Comparison of ENCODE assay signal across 8 cellular contexts in the genomic region with DNA sequence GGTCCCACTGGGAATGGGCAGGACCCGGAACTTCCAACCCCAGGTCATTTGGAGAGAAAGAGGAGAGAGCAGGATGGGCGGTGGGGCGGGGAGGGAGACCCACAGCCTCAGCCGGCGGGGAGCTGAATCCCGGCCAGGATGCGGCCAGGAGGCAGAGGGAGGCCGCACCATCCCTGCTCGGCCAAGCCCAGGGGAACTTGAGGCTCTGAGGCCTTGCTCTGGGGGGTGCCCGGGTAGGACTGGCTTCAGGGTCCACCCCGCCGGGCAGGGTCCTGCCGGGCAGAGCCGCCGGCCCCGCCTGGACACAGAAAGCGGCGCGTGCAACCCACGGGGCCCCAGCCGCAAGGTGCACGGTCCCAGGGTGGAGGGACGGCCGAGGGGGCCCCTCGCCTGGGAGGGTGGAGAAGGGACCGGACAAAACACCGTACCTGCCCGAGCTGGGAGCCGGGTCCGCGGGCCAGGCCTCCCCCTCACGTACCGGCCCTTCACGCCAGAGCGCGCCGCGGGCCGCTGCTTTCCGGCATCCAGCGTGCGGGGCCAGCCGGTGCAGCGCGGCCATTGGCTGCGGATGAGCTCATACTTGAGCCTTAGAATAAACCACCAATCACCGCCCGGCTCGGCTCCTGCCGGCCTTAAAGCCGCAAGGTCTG. TPM values are rescaled to one million over a fixed set of nuclear protein-coding genes. Genes with fewer than 3 reads are reported as not detected.
A peak's percentile ranks its signal among the peaks of the same experiment; 100 is the strongest.
DNase-seq lines count a peak whose midpoint lies in the region; ATAC-seq, FAIRE-seq and TF ChIP-seq lines count a peak whose summit lies in the region.

A gene with protein sequence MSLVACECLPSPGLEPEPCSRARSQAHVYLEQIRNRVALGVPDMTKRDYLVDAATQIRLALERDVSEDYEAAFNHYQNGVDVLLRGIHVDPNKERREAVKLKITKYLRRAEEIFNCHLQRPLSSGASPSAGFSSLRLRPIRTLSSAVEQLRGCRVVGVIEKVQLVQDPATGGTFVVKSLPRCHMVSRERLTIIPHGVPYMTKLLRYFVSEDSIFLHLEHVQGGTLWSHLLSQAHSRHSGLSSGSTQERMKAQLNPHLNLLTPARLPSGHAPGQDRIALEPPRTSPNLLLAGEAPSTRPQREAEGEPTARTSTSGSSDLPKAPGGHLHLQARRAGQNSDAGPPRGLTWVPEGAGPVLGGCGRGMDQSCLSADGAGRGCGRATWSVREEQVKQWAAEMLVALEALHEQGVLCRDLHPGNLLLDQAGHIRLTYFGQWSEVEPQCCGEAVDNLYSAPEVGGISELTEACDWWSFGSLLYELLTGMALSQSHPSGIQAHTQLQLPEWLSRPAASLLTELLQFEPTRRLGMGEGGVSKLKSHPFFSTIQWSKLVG (minus strand): TSS at position 509 of the 650 bp plus-strand sequence. CDS start 1,719 bp downstream, outside the sequence.

- no peak for TF ChIP-seq EP300 in H1 (IDR thresholded peaks at IDR 0.05; ENCODE audit: borderline replicate concordance in 1 of 2, low read depth in 2 of 2, low read length in 2 of 2)

- no peak within 1 kb of the TSS for H3K27ac ChIP-seq in H1 (ENCODE audit: low read depth, low read length)

- H2BK20ac ChIP-seq in H1 (ENCODE audit: low read length) = no peak within 1 kb of the TSS

- H3K9ac ChIP-seq in H1 (replicated peaks in 1 of 4; ENCODE audit: extremely low read depth in 1 of 4, low read depth in 3 of 4, low read length in 3 of 4) = peak within 1 kb of the TSS; percentile 47 to 67 (median 62)

- peak within 1 kb of the TSS; percentile 89 for H4K8ac ChIP-seq in H1 (ENCODE audit: extremely low read depth, insufficient read depth, low read length)

- no peak within 1 kb of the TSS for H2BK12ac ChIP-seq in H1 (ENCODE audit: low read depth, low read length)

- H2BK120ac ChIP-seq in H1 (replicated peaks; ENCODE audit: low read depth, low read length) = no peak within 1 kb of the TSS

- H3K27me3 ChIP-seq in H1 (replicated peaks in 1 of 4; ENCODE audit: control insufficient read depth in 3 of 4, extremely low read depth in 1 of 4, insufficient read depth in 3 of 4, low read length in 3 of 4) = 0 out of 7 replicates have a peak, but pooled peaks cover 0 to 2% (median 0%) of the 10 kb centered on the region in 4 experiments

- no peak for TF ChIP-seq RAD21 in H1 (IDR thresholded peaks at IDR 0.05 in 1 of 2, conservative IDR thresholded peaks at IDR 0.05 in 1 of 2; ENCODE audit: low read depth in 2 of 2, low read length in 2 of 2)

- POLR2A ChIA-PET in H1 (lab: Charles Lee; ENCODE audit: partially characterized antibody) = interaction anchor here (0.8 to 3.6 kb wide), 17 partner anchors 9 to 161 kb away, joined by 3 to 16 read pairs (median 4); no protein-coding TSS in a partner anchor

- peak within 1 kb of the TSS; percentile 57; the same call in 1 of the 2 replicates for H2AFZ ChIP-seq in H1 (ENCODE audit: low read length)

- peak within 1 kb of the TSS; percentile 59 for H3K56ac ChIP-seq in H1 (replicated peaks; ENCODE audit: insufficient read length, low read depth, low read length)

- peak; percentile 91 for ATAC-seq in HG03520 (IDR thresholded peaks at IDR 0.05; ENCODE audit: unreplicated experiment)

- WGBS in H1 (ENCODE audit: extremely low coverage in 1 of 2, insufficient coverage in 1 of 2, insufficient read length in 1 of 2, insufficient replicate concordance in 2 of 2, low coverage in 1 of 2, low lambda C conversion rate in 2 of 2, missing lambda C conversion rate in 1 of 2), 2 experiments = 3% methylated on average over 41 of the region's 51 CpGs; no CpG with 5 or more reads in 1 of the 2 experiments

- H3K14ac ChIP-seq in H1 (ENCODE audit: insufficient read length) = no peak within 1 kb of the TSS

- peak within 1 kb of the TSS; percentile 49 to 78 (median 68) for H3K4me3 ChIP-seq in H1 (ENCODE audit: extremely low read depth in 1 of 4, insufficient read depth in 2 of 4, low read depth in 3 of 4, low read length in 4 of 4)

- peaks cover 2% of the 10 kb centered on the region; the same call in 1 of the 2 replicates for H3K23me2 ChIP-seq in H1 (ENCODE audit: low read depth, low read length)

- no peak within 1 kb of the TSS for H2AK5ac ChIP-seq in H1 (ENCODE audit: low read depth, low read length)

- TF ChIP-seq CTCF in H1 (IDR thresholded peaks at IDR 0.05; ENCODE audit: control extremely low read depth in 1 of 3, insufficient read depth in 1 of 3, low read depth in 1 of 3, low read length in 3 of 3) = no peak

- peak within 1 kb of the TSS; percentile 64 for H4K91ac ChIP-seq in H1 (replicated peaks; ENCODE audit: insufficient read length, low read length)

- TF ChIP-seq POLR2A in H1 (IDR thresholded peaks at IDR 0.05; ENCODE audit: control extremely low read depth in 1 of 2, low read depth in 2 of 2, low read length in 2 of 2) = peak in 1 of 2 experiments; percentile 80; a peak in 2 of 3 replicates

- H3K4me1 ChIP-seq in H1 (replicated peaks in 1 of 4; ENCODE audit: control insufficient read depth in 3 of 4, insufficient read depth in 4 of 4, low read length in 3 of 4) = no peaks in the 10 kb centered on the region

- no peaks in the 10 kb centered on the region for H4K20me1 ChIP-seq in H1 (replicated peaks in 1 of 2; ENCODE audit: control insufficient read depth in 1 of 2, insufficient read depth in 2 of 2, low read length in 2 of 2)

- peaks cover 0 to 3% (median 0%) of the 10 kb centered on the region in 4 experiments; a peak in 3 of 8 replicates for H3K36me3 ChIP-seq in H1 (ENCODE audit: control insufficient read depth in 2 of 4, insufficient read depth in 4 of 4, low read length in 3 of 4)

- H3K23ac ChIP-seq in H1 (ENCODE audit: insufficient read length) = no peak within 1 kb of the TSS

- no peak within 1 kb of the TSS for H4K5ac ChIP-seq in H1 (ENCODE audit: insufficient read length, low read depth, low read length)

- no peaks in the 10 kb centered on the region for H3K79me2 ChIP-seq in H1 (ENCODE audit: control insufficient read depth in 1 of 2, insufficient read depth in 2 of 2, low read length in 2 of 2)

- peak within 1 kb of the TSS; percentile 61 to 79 for H3K4me2 ChIP-seq in H1 (ENCODE audit: insufficient read depth in 1 of 2, low read depth in 2 of 2, low read length in 2 of 2)

- CTCF ChIA-PET in H1 (lab: Charles Lee; ENCODE audit: partially characterized antibody) = interaction anchor here (0.7 to 4.3 kb wide), 11 partner anchors 9 to 166 kb away, joined by 3 to 36 read pairs (median 7); no protein-coding TSS in a partner anchor

- peak within 1 kb of the TSS; percentile 72; the same call in 1 of the 2 replicates for H2BK15ac ChIP-seq in H1 (ENCODE audit: low read length)

- H3K79me1 ChIP-seq in H1 (ENCODE audit: low read depth, low read length) = no peaks in the 10 kb centered on the region

- H3K18ac ChIP-seq in H1 (ENCODE audit: extremely low read depth, low read length) = no peak within 1 kb of the TSS

- no peak for FAIRE-seq in H1 (lab: Jason Lieb, UNC)

- no peaks in the 10 kb centered on the region for H3K9me3 ChIP-seq in H1 (ENCODE audit: insufficient read depth in 2 of 2, low read depth in 1 of 2, low read length in 1 of 2)

- no peak within 1 kb of the TSS for H2BK5ac ChIP-seq in H1 (ENCODE audit: low read depth, low read length)

- H3K4ac ChIP-seq in H1 (replicated peaks; ENCODE audit: insufficient read length, low read depth, low read length) = no peak within 1 kb of the TSS

- DNase-seq in AG20443 (ENCODE audit: low spot score) = peak; percentile 96
- peak; percentile 94 for DNase-seq in GM19240 (ENCODE audit: insufficient read length, low spot score)
- DNase-seq in NCI-H774 (lab: John Stamatoyannopoulos, UW) = peak; percentile 65
- peak in 2 of 3 experiments; percentile 46 for DNase-seq in activated CD8-positive, alpha-beta memory T cell treated with anti-CD3 and anti-CD28 coated beads for 48 hours (ENCODE audit: low read depth in 2 of 3, low spot score in 2 of 3)
- peak; percentile 50 to 86 for DNase-seq in H1 (ENCODE audit: low read depth in 1 of 2, low spot score in 2 of 2)
- DNase-seq in medulla oblongata (ENCODE audit: extremely low spot score) = peak; percentile 92
- DNase-seq in stimulated activated CD4-positive, alpha-beta T cell treated with anti-CD3 and anti-CD28 coated beads, TNF-alpha, amount 100 ng/mL, for 48 hours (ENCODE audit: low read depth in 3 of 3) = peak; percentile 43 to 60 (median 52)

TF ChIP-seq in H1, 55 proteins besides CTCF, POLR2A, EP300 and RAD21 (continues in another document):
- TF ChIP-seq CREB1 (IDR thresholded peaks at IDR 0.05) (no peak), JUND (IDR thresholded peaks at IDR 0.05; ENCODE audit: low read length) (peak; percentile 51; the same call in 1 of the 2 replicates), KDM5A (IDR thresholded peaks at IDR 0.05; ENCODE audit: low read length) (no peak), RBBP5 (IDR thresholded peaks at IDR 0.05; ENCODE audit: borderline replicate concordance, low read depth, low read length) (0 out of 2 replicates have a peak, but pooled peaks have one; percentile 46), SIN3A (conservative IDR thresholded peaks at IDR 0.05 in 1 of 2, IDR thresholded peaks at IDR 0.05 in 1 of 2; ENCODE audit: low read depth in 1 of 2, low read length in 2 of 2) (no peak), TAF7 (optimal IDR thresholded peaks at IDR 0.05; ENCODE audit: borderline replicate concordance, low read depth, low read length) (no peak), BRCA1 (IDR thresholded peaks at IDR 0.05; ENCODE audit: low read depth, low read length) (no peak), EZH2 (IDR thresholded peaks at IDR 0.05; ENCODE audit: low read depth, low read length, severe bottlenecking) (no peak), NRF1 (IDR thresholded peaks at IDR 0.05; ENCODE audit: low read depth, low read length) (no peak), RFX5 (IDR thresholded peaks at IDR 0.05; ENCODE audit: borderline replicate concordance, low read depth, low read length) (no peak), BACH1 (IDR thresholded peaks at IDR 0.05; ENCODE audit: low read length) (no peak), POLR2AphosphoS5 (IDR thresholded peaks at IDR 0.05; ENCODE audit: low read depth, low read length) (peak; percentile 57; the same call in 1 of the 2 replicates)
- TF ChIP-seq, protein P1, sequence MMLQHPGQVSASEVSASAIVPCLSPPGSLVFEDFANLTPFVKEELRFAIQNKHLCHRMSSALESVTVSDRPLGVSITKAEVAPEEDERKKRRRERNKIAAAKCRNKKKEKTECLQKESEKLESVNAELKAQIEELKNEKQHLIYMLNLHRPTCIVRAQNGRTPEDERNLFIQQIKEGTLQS (IDR thresholded peaks at IDR 0.05; ENCODE audit: insufficient read depth, low read depth, low read length) = no peak

RNA-seq across cellular contexts. Expression of the gene that starts here (rescaled TPM):
- 11.3 and 13.8 TPM in 2 replicates for total RNA-seq in H1 (2021; fragmentation: NEBNext Ultra II Directional; extraction: Animal tissue kit (Norgen Biotek cat#: 25700))
- polyA plus RNA-seq in H1 (2011; rRNA removed) = 9.4 and 9.8 TPM in 2 replicates
- 13.9 TPM for polyA plus RNA-seq in H1 (2011; cell fraction: cytosol; rRNA removed)
- polyA plus RNA-seq in H1 (2011; cell fraction: nucleus; rRNA removed) = 45.2 TPM
- polyA plus RNA-seq in H1 (2012, experiment 1 of 2) = 9.3 to 19.0 TPM (median 15.0 TPM) in 4 replicates
- 5.9 TPM for polyA plus RNA-seq in H1 (2012, experiment 2 of 2)
- polyA plus RNA-seq in H1 (2013, experiment 1 of 2) = 6.5 TPM
- polyA plus RNA-seq in H1 (2013, experiment 2 of 2) = 5.4 TPM
- polyA minus RNA-seq in H1 (2011; rRNA and poly(A)+ RNA removed) = 21.4 and 21.5 TPM in 2 replicates
- 7.9 TPM for polyA minus RNA-seq in H1 (2011; cell fraction: cytosol; rRNA and poly(A)+ RNA removed)
- polyA minus RNA-seq in H1 (2011; cell fraction: nucleus; rRNA and poly(A)+ RNA removed) = 25.7 TPM

Comparison
In these comparisons a context has a peak if more than half of its experiments do, and no peak if none do; other contexts are left out.
1. DNase-seq: peak in every context shown above with its lines; median percentile 96 in AG20443; 94 in GM19240; 92 in medulla oblongata; 68 in H1; 65 in NCI-H774; 52 in stimulated activated CD4-positive, alpha-beta T cell treated with anti-CD3 and anti-CD28 coated beads, TNF-alpha, amount 100 ng/mL, for 48 hours; 46 in activated CD8-positive, alpha-beta memory T cell treated with anti-CD3 and anti-CD28 coated beads for 48 hours.